9 cellular contexts compared by ENCODE assay signal in the genomic region with DNA sequence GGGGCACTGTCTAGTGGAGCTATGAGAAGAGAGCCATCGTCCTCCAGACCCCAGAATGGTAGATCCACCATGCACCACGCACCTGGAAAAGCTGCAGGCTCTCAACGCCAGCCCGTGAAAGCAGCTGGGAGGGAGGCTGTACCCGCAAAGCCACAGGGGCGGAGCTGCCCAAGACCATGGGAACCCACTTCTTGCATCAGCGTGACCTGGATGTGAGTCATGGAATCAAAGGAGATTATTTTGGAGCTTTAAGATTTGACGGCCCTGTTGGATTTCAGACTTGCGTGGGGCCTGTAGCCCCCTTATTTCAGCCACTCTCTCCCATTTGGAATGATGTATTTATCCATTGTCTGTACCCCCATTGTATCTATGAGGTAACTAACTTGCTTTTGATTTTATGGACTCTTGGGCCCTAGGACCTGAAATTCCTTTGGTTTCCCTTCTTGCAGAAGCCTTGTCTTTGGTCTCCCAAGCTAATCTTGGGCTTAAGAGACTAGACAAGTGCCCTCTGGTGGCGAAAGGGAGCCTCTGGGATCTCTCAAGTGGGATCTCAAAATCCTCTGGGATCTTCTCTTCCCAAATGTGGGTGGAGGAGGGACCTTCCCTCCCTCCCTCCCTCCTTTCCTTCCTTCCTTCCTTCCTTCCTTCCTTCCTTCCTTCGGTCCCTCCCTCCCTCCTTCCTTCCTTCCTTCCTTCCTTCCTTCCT. TPM values are rescaled to one million over a fixed set of nuclear protein-coding genes. Genes with fewer than 3 reads are reported as not detected.
DNase-seq lines count a peak whose midpoint lies in the region; ATAC-seq lines count a peak whose summit lies in the region.
"Had no signal": no experiment of that assay in that cellular context is flagged by ENCODE, and none has a peak within 500 bp of the region (broad histone marks: within the 10 kb centered on the region; RNA-seq: fewer than 3 reads in every experiment).

No MANE protein-coding gene starts in this region.

- peak; percentile 63 for DNase-seq in DMS53 (lab: John Stamatoyannopoulos, UW)
- peak; percentile 75 for DNase-seq in HT-29 (ENCODE audit: low spot score)
- peak; percentile 9 for DNase-seq in UCSD-AML1 (lab: John Stamatoyannopoulos, UW; ENCODE audit: unreplicated experiment)
- peak; percentile 84 for DNase-seq in iPS DF 6.9 (ENCODE audit: low read depth, low spot score)
- DNase-seq in activated gamma-delta T cell treated with Interleukin-2 at 50 U/mL for 16 hours: no peak

- no peaks in the 10 kb centered on the region for H3K27me3 ChIP-seq in iPS DF 6.9 (ENCODE audit: control insufficient read depth, insufficient read depth, low read length)

- no peak overlapping the region for H3K27ac ChIP-seq in iPS DF 6.9 (ENCODE audit: low read length)

- ATAC-seq in GM19395 (IDR thresholded peaks at IDR 0.05; ENCODE audit: unreplicated experiment) (no peak), HG03159 (IDR thresholded peaks at IDR 0.05; ENCODE audit: unreplicated experiment) (no peak), GM19035 (IDR thresholded peaks at IDR 0.05; ENCODE audit: unreplicated experiment) (no peak)
- ATAC-seq: T-cell had no signal

- H3K9me3 ChIP-seq in iPS DF 6.9 (ENCODE audit: control insufficient read depth, insufficient read depth, low read length): no peaks in the 10 kb centered on the region

- WGBS in iPS DF 6.9 (ENCODE audit: insufficient coverage, insufficient read length): no CpG with 5 or more reads among the region's 11 CpGs

- H3K36me3 ChIP-seq in iPS DF 6.9 (ENCODE audit: control insufficient read depth, insufficient read depth, low read length): no peaks in the 10 kb centered on the region

- H3K4me1 ChIP-seq in iPS DF 6.9 (ENCODE audit: control insufficient read depth, insufficient read depth, low read length): no peaks in the 10 kb centered on the region

- no peak overlapping the region for H3K4me3 ChIP-seq in iPS DF 6.9 (ENCODE audit: low read length)

RNA-seq across cellular contexts. Expression of gene HAPSTR1, which starts 58.2 kb away (rescaled TPM):
- total RNA-seq in HT-29 (2014; rRNA removed; shearing (Covaris generic)): 30.3 and 31.4 TPM in 2 replicates
